In genomic region chr19:14080887-14081796, GRCh38 we compare ENCODE assay signal across 1 cellular context.
TF ChIP-seq lines count a peak whose summit lies in the region.

No MANE protein-coding gene starts in this region.

TF ChIP-seq in HepG2, 621 proteins besides CTCF, POLR2A, EP300 and RAD21 (continued from another document and continues in another):
- peak; percentile 74 for TF ChIP-seq CREB1 (IDR thresholded peaks at IDR 0.05)
- TF ChIP-seq CREB1 (CRISPR knock-in tag; IDR thresholded peaks at IDR 0.05) = peak; percentile 89
- no peak for TF ChIP-seq ZNF44 (CRISPR knock-in tag; IDR thresholded peaks at IDR 0.05)
- no peak for TF ChIP-seq BCLAF1 (IDR thresholded peaks at IDR 0.05)
- TF ChIP-seq THAP7 (CRISPR knock-in tag; IDR thresholded peaks at IDR 0.05) = no peak
- no peak for TF ChIP-seq JDP2 (CRISPR knock-in tag; IDR thresholded peaks at IDR 0.05; ENCODE audit: borderline replicate concordance)
- TF ChIP-seq HNF4G (IDR thresholded peaks at IDR 0.05; ENCODE audit: borderline replicate concordance, low read depth, low read length) = 0 out of 2 replicates have a peak, but pooled peaks have one; percentile 12
- TF ChIP-seq HNF4G (CRISPR knock-in tag; IDR thresholded peaks at IDR 0.05; ENCODE audit: borderline replicate concordance, low read depth) = no peak
- TF ChIP-seq ZNF770 (CRISPR knock-in tag; IDR thresholded peaks at IDR 0.05) = 0 out of 2 replicates have a peak, but pooled peaks have one; percentile 23
- no peak for TF ChIP-seq SMARCC2 (IDR thresholded peaks at IDR 0.05)
- TF ChIP-seq HES4 (CRISPR knock-in tag; IDR thresholded peaks at IDR 0.05; ENCODE audit: borderline replicate concordance) = no peak
- TF ChIP-seq STAT5B (CRISPR knock-in tag; IDR thresholded peaks at IDR 0.05) = no peak
- no peak for TF ChIP-seq ZNF629 (CRISPR knock-in tag; conservative IDR thresholded peaks at IDR 0.05)
- TF ChIP-seq PAF1 (CRISPR knock-in tag; IDR thresholded peaks at IDR 0.05) = no peak
- no peak for TF ChIP-seq FOSL1 (CRISPR knock-in tag; IDR thresholded peaks at IDR 0.05; ENCODE audit: borderline replicate concordance)
- no peak for TF ChIP-seq ZBTB39 (CRISPR knock-in tag; IDR thresholded peaks at IDR 0.05)
- TF ChIP-seq ZNF552 (CRISPR knock-in tag; IDR thresholded peaks at IDR 0.05; ENCODE audit: borderline replicate concordance) = no peak
- no peak for TF ChIP-seq LCORL (IDR thresholded peaks at IDR 0.05)
- 0 out of 2 replicates have a peak, but pooled peaks have one; percentile 31 for TF ChIP-seq LCORL (CRISPR knock-in tag; IDR thresholded peaks at IDR 0.05)
- TF ChIP-seq SIX4 (CRISPR knock-in tag; IDR thresholded peaks at IDR 0.05) = no peak
- no peak for TF ChIP-seq ZNF34 (CRISPR knock-in tag; IDR thresholded peaks at IDR 0.05; ENCODE audit: borderline replicate concordance)
- TF ChIP-seq CEBPB (IDR thresholded peaks at IDR 0.05; ENCODE audit: borderline replicate concordance, low read depth, low read length) = peak; percentile 75; the same call in 1 of the 2 replicates
- peak; percentile 13; the same call in 1 of the 2 replicates for TF ChIP-seq ARID5B (CRISPR knock-in tag; IDR thresholded peaks at IDR 0.05)
- TF ChIP-seq SNRNP70 (IDR thresholded peaks at IDR 0.05; ENCODE audit: low read depth, low read length) = no peak
- no peak for TF ChIP-seq ZFP82 (CRISPR knock-in tag; IDR thresholded peaks at IDR 0.05; ENCODE audit: borderline replicate concordance)
- TF ChIP-seq BATF2 (CRISPR knock-in tag; IDR thresholded peaks at IDR 0.05) = no peak
- TF ChIP-seq NFIC (IDR thresholded peaks at IDR 0.05; ENCODE audit: low read length) = no peak
- 0 out of 2 replicates have a peak, but pooled peaks have one; percentile 76 for TF ChIP-seq THAP8 (CRISPR knock-in tag; IDR thresholded peaks at IDR 0.05; ENCODE audit: borderline replicate concordance)
- no peak for TF ChIP-seq ZNF510 (CRISPR knock-in tag; IDR thresholded peaks at IDR 0.05; ENCODE audit: low read depth)
- peak; percentile 63; the same call in 1 of the 2 replicates for TF ChIP-seq ZNF326 (CRISPR knock-in tag; IDR thresholded peaks at IDR 0.05; ENCODE audit: borderline replicate concordance)
- no peak for TF ChIP-seq KAT2B (IDR thresholded peaks at IDR 0.05; ENCODE audit: borderline replicate concordance, low read depth, low read length)
- TF ChIP-seq RNF219 (CRISPR knock-in tag; IDR thresholded peaks at IDR 0.05) = no peak
- no peak for TF ChIP-seq CSRNP2 (CRISPR knock-in tag; conservative IDR thresholded peaks at IDR 0.05; ENCODE audit: low read depth)
- TF ChIP-seq MTF1 (CRISPR knock-in tag; IDR thresholded peaks at IDR 0.05) = no peak
- no peak for TF ChIP-seq EHMT2 (IDR thresholded peaks at IDR 0.05; ENCODE audit: borderline replicate concordance, low read depth, low read length)
- 0 out of 2 replicates have a peak, but pooled peaks have one; percentile 43 for TF ChIP-seq ARNT2 (CRISPR knock-in tag; IDR thresholded peaks at IDR 0.05; ENCODE audit: low read depth)
- no peak for TF ChIP-seq ZNF292 (CRISPR knock-in tag; IDR thresholded peaks at IDR 0.05; ENCODE audit: borderline replicate concordance, low read depth)
- TF ChIP-seq ARID2 (CRISPR knock-in tag; IDR thresholded peaks at IDR 0.05; ENCODE audit: borderline replicate concordance) = 0 out of 2 replicates have a peak, but pooled peaks have one; percentile 52
- TF ChIP-seq ZFP36L1 (CRISPR knock-in tag; IDR thresholded peaks at IDR 0.05) = no peak
- TF ChIP-seq ZNF251 (CRISPR knock-in tag; IDR thresholded peaks at IDR 0.05) = no peak
- no peak for TF ChIP-seq STAT6 (CRISPR knock-in tag; IDR thresholded peaks at IDR 0.05; ENCODE audit: borderline replicate concordance)
- TF ChIP-seq FOXK1 (CRISPR knock-in tag; IDR thresholded peaks at IDR 0.05; ENCODE audit: borderline replicate concordance, low read depth) = peak; percentile 96
- TF ChIP-seq TMF1 (CRISPR knock-in tag; IDR thresholded peaks at IDR 0.05; ENCODE audit: low read depth) = no peak
- TF ChIP-seq CENPT (CRISPR knock-in tag; IDR thresholded peaks at IDR 0.05; ENCODE audit: low read depth) = no peak
